Comparison of ENCODE assay signal across 8 cellular contexts in genomic region chr19:17469371-17470203, GRCh38. TPM values are rescaled to one million over a fixed set of nuclear protein-coding genes. Genes with fewer than 3 reads are reported as not detected.
DNase-seq lines count a peak whose midpoint lies in the region; TF ChIP-seq lines count a peak whose summit lies in the region.

No MANE protein-coding gene starts in this region.

- H4K20me1 ChIP-seq in osteoblast (ENCODE audit: insufficient read depth, low read length), result peaks cover 15% of the 10 kb centered on the region

- no peaks in the 10 kb centered on the region for H3K9me3 Mint-ChIP-seq in activated naive CD4-positive, alpha-beta T cell treated with anti-CD3 and anti-CD28 coated beads, Interleukin-2, amount 50 U/mL, for 24 hours

- H3K27me3 ChIP-seq in osteoblast (ENCODE audit: insufficient read depth, low read length) (no peaks in the 10 kb centered on the region), testis (no peaks in the 10 kb centered on the region)

- peaks cover 33% of the 10 kb centered on the region for H3K4me1 Mint-ChIP-seq in activated naive CD4-positive, alpha-beta T cell treated with anti-CD3 and anti-CD28 coated beads, Interleukin-2, amount 50 U/mL, for 24 hours

- H3K27ac ChIP-seq in SK-N-MC (no peak overlapping the region), osteoblast (ENCODE audit: low read depth, low read length) (peak overlapping the region; percentile 72), testis (peak overlapping the region; percentile 89 to 90)

- H3K9me3 ChIP-seq in SK-N-MC (ENCODE audit: low read depth, low read length) (no peaks in the 10 kb centered on the region), osteoblast (ENCODE audit: low read depth, low read length) (no peaks in the 10 kb centered on the region), testis (no peaks in the 10 kb centered on the region)

- H2AFZ ChIP-seq in osteoblast (ENCODE audit: low read length), result peak overlapping the region; percentile 96

- peak overlapping the region; percentile 92 for H3K4me2 ChIP-seq in osteoblast (ENCODE audit: insufficient read depth, low read length)

- no peak for TF ChIP-seq POLR2A in testis (IDR thresholded peaks at IDR 0.05)

- peak overlapping the region; percentile 93 for H3K27ac Mint-ChIP-seq in activated naive CD4-positive, alpha-beta T cell treated with anti-CD3 and anti-CD28 coated beads, Interleukin-2, amount 50 U/mL, for 24 hours

- WGBS in testis, 2 donors, result 0 to 3% methylated on average over 18 to 45 of the region's 45 CpGs

- no peak for TF ChIP-seq CTCF in osteoblast (IDR thresholded peaks at IDR 0.05; ENCODE audit: extremely low read depth, low read depth, low read length)
- TF ChIP-seq CTCF in testis (IDR thresholded peaks at IDR 0.05), result no peak

- no peaks in the 10 kb centered on the region for H3K36me3 Mint-ChIP-seq in activated naive CD4-positive, alpha-beta T cell treated with anti-CD3 and anti-CD28 coated beads, Interleukin-2, amount 50 U/mL, for 24 hours

- no peaks in the 10 kb centered on the region for H3K27me3 Mint-ChIP-seq in activated naive CD4-positive, alpha-beta T cell treated with anti-CD3 and anti-CD28 coated beads, Interleukin-2, amount 50 U/mL, for 24 hours

- peak; percentile 99 for DNase-seq in ELF-1 (ENCODE audit: low read depth, low spot score)
- peak; percentile 89 for DNase-seq in H4 (ENCODE audit: low spot score)
- DNase-seq in M059J (ENCODE audit: low read depth), result peak; percentile 95
- DNase-seq in SK-N-MC (ENCODE audit: low read depth, low spot score), result peak; percentile 78
- DNase-seq in glomerular visceral epithelial cell (ENCODE audit: extremely low spot score), result peak; percentile 95
- peak; percentile 95 for DNase-seq in osteoblast (ENCODE audit: insufficient read length, low spot score, missing footprints)
- DNase-seq in testis, result peak; percentile 98

- H3K79me2 ChIP-seq in osteoblast (ENCODE audit: insufficient read depth, low read length), result peaks cover 37% of the 10 kb centered on the region

- H3K36me3 ChIP-seq in SK-N-MC (ENCODE audit: insufficient read depth, low read length) (no peaks in the 10 kb centered on the region), osteoblast (ENCODE audit: insufficient read depth, low read length) (no peaks in the 10 kb centered on the region), testis (ENCODE audit: low read depth, missing control alignments) (no peaks in the 10 kb centered on the region)

- peak overlapping the region; percentile 80 for H3K4me3 ChIP-seq in SK-N-MC
- peak overlapping the region; percentile 86 for H3K4me3 ChIP-seq in osteoblast (ENCODE audit: insufficient read depth, low read length)
- H3K4me3 ChIP-seq in testis, result peak overlapping the region; percentile 74 to 75

- intact Hi-C loops in testis (cut with DNase I; ENCODE audit: low total_unique reads), result no loop called here

- H3K4me1 ChIP-seq in osteoblast (ENCODE audit: insufficient read depth, low read length), result peaks cover 28% of the 10 kb centered on the region
- H3K4me1 ChIP-seq in testis, result peaks cover 29% of the 10 kb centered on the region

- peak overlapping the region; percentile 93 for H3K4me3 Mint-ChIP-seq in activated naive CD4-positive, alpha-beta T cell treated with anti-CD3 and anti-CD28 coated beads, Interleukin-2, amount 50 U/mL, for 24 hours

- H3K9ac ChIP-seq in SK-N-MC (ENCODE audit: insufficient read length), result no peak overlapping the region

RNA-seq across cellular contexts. Expression of gene SLC27A1, which starts 0.7 kb away (rescaled TPM):
- total RNA-seq in H4 (2014; rRNA removed; shearing (Covaris generic)), result 3.6 and 4.8 TPM in 2 replicates
- total RNA-seq in M059J (2014; rRNA removed; shearing (Covaris generic)), result 4.8 and 12.2 TPM in 2 replicates
- total RNA-seq in osteoblast (47.4 and 64.4 TPM in 2 replicates), testis (100 to 1,000 TPM in 1 of 2 donors, 10 to 100 TPM in 1; 92.8 to 105 TPM)
- polyA plus RNA-seq in testis (ENCODE audit: insufficient read depth, low read depth, low replicate concordance), result 25.9 TPM

RNA-seq across cellular contexts. Expression of gene NXNL1, which starts 8.9 kb away (rescaled TPM):
- not detected in 2 replicates for total RNA-seq in H4 (2014; rRNA removed; shearing (Covaris generic))
- total RNA-seq in M059J (2014; rRNA removed; shearing (Covaris generic)), result not detected in 2 replicates
- total RNA-seq in osteoblast (not detected in 2 replicates), testis (under 1 TPM in 1 of 2 donors, not detected in 1; 0.87 TPM)
- polyA plus RNA-seq in testis (ENCODE audit: insufficient read depth, low read depth, low replicate concordance), result not detected

RNA-seq across cellular contexts. Expression of gene TMEM221, which starts 21.1 kb away (rescaled TPM):
- 0.27 and 1.1 TPM in 2 replicates for total RNA-seq in H4 (2014; rRNA removed; shearing (Covaris generic))
- 0.25 TPM in 1 of 2 replicates, not detected in the other for total RNA-seq in M059J (2014; rRNA removed; shearing (Covaris generic))
- total RNA-seq in osteoblast (not detected in 2 replicates), testis (1 to 10 TPM in 1 of 2 donors, under 1 TPM in 1; 0.68 to 2.6 TPM)
- 1.4 TPM for polyA plus RNA-seq in testis (ENCODE audit: insufficient read depth, low read depth, low replicate concordance)

RNA-seq across cellular contexts. Expression of gene PGLS, which starts 41.9 kb away (rescaled TPM):
- 80.9 and 96.4 TPM in 2 replicates for total RNA-seq in H4 (2014; rRNA removed; shearing (Covaris generic))
- total RNA-seq in M059J (2014; rRNA removed; shearing (Covaris generic)), result 53.3 and 66.8 TPM in 2 replicates
- total RNA-seq in osteoblast, result 84.6 and 98.1 TPM in 2 replicates
- 10 to 100 TPM; 77.7 to 82.9 TPM for total RNA-seq in testis
- polyA plus RNA-seq in testis (ENCODE audit: insufficient read depth, low read depth, low replicate concordance), result 44.3 TPM

RNA-seq across cellular contexts. Expression of gene MVB12A, which starts 49.7 kb away (rescaled TPM):
- total RNA-seq in H4 (2014; rRNA removed; shearing (Covaris generic)), result 155 and 216 TPM in 2 replicates
- total RNA-seq in M059J (2014; rRNA removed; shearing (Covaris generic)), result 144 and 151 TPM in 2 replicates
- total RNA-seq in osteoblast, result 41.3 and 50.7 TPM in 2 replicates
- total RNA-seq in testis, result 10 to 100 TPM; 44.0 to 48.3 TPM
- polyA plus RNA-seq in testis (ENCODE audit: insufficient read depth, low read depth, low replicate concordance), result 28.6 TPM
